Comparison of ENCODE assay signal across 8 cellular contexts in genomic region chr6:138001750-138002349, GRCh38.
DNase-seq lines count a peak whose midpoint lies in the region; ATAC-seq, FAIRE-seq and TF ChIP-seq lines count a peak whose summit lies in the region.

No MANE protein-coding gene starts in this region.

- TF ChIP-seq POLR2A in esophagus squamous epithelium (IDR thresholded peaks at IDR 0.05) = no peak

- peaks cover 5% of the 10 kb centered on the region for H3K27me3 Mint-ChIP-seq in nephron progenitor cell (ENCODE audit: low read depth, poor library complexity)

- H3K9me3 Mint-ChIP-seq in nephron progenitor cell = peaks cover 8% of the 10 kb centered on the region

- H3K27me3 ChIP-seq in OCI-LY3 (ENCODE audit: low read depth, low read length) (no peaks in the 10 kb centered on the region), esophagus squamous epithelium (no peaks in the 10 kb centered on the region)

- 4 to 6% methylated on average over 6 of the region's 6 CpGs for WGBS in esophagus squamous epithelium, 2 donors

- H3K36me3 Mint-ChIP-seq in nephron progenitor cell (ENCODE audit: low read depth) = no peaks in the 10 kb centered on the region

- TF ChIP-seq CTCF in OCI-LY3 (IDR thresholded peaks at IDR 0.05; ENCODE audit: low read depth, low read length) = peak; percentile 86
- peak; percentile 74 to 93 (median 92) for TF ChIP-seq CTCF in esophagus squamous epithelium (IDR thresholded peaks at IDR 0.05)
- peak; percentile 84 for TF ChIP-seq CTCF in nephron progenitor cell (IDR thresholded peaks at IDR 0.05)

- FAIRE-seq in GM19239 (lab: Jason Lieb, UNC) = peak; percentile 78

- H3K4me1 ChIP-seq in OCI-LY3 (ENCODE audit: low read length) = peaks cover 22% of the 10 kb centered on the region
- H3K4me1 ChIP-seq in esophagus squamous epithelium = peaks cover 0 to 44% (median 2%) of the 10 kb centered on the region in 3 donors

- no peaks in the 10 kb centered on the region for H3K36me3 ChIP-seq in OCI-LY3 (replicated peaks; ENCODE audit: low read depth, low read length)
- no peaks in the 10 kb centered on the region for H3K36me3 ChIP-seq in esophagus squamous epithelium

- DNase-seq in AG08395 (ENCODE audit: low spot score) (peak; percentile 42), GM19239 (ENCODE audit: insufficient read length, low spot score) (peak; percentile 25), activated T-cell treated with anti-CD3 and anti-CD28 coated beads for 48 hours (ENCODE audit: low read depth) (peak; percentile 41), esophagus squamous epithelium (lab: John Stamatoyannopoulos, UW) (no peak), nephron progenitor cell (peak; percentile 58), substantia nigra (lab: John Stamatoyannopoulos, UW) (peak in 29 of 49 donors; percentile 1 to 60 (median 13))

- no peaks in the 10 kb centered on the region; the same call in 1 of the 2 replicates for H3K9me3 ChIP-seq in OCI-LY3 (ENCODE audit: insufficient read depth, low read length)
- H3K9me3 ChIP-seq in esophagus squamous epithelium = peaks cover 0 to 13% (median 0%) of the 10 kb centered on the region in 3 donors

- H3K27ac ChIP-seq in OCI-LY3 (ENCODE audit: low read length) = no peak overlapping the region
- H3K27ac ChIP-seq in esophagus squamous epithelium = peak overlapping the region in 2 of 4 donors; percentile 17 to 75
- no peak overlapping the region for H3K27ac ChIP-seq in substantia nigra (ENCODE audit: low read depth, low read length, poor library complexity, severe bottlenecking)

- no peak overlapping the region for H3K4me3 Mint-ChIP-seq in nephron progenitor cell

- intact Hi-C loops in esophagus squamous epithelium (cut with DNase I) = loop anchor here (2.0 kb wide), 1 partner anchor 107 kb away; no protein-coding TSS in a partner anchor

- no peak overlapping the region for H3K27ac Mint-ChIP-seq in nephron progenitor cell

- no peak overlapping the region for H2AFZ ChIP-seq in OCI-LY3 (ENCODE audit: low read depth, low read length)

- no peak overlapping the region for H3K9ac ChIP-seq in OCI-LY3 (ENCODE audit: low read length)

- H3K4me2 ChIP-seq in OCI-LY3 (ENCODE audit: low read length) = peak overlapping the region; percentile 42

- H3K4me1 Mint-ChIP-seq in nephron progenitor cell = peaks cover 5% of the 10 kb centered on the region

- peak overlapping the region; percentile 14 for H3K4me3 ChIP-seq in OCI-LY3 (ENCODE audit: low read length)
- no peak overlapping the region for H3K4me3 ChIP-seq in esophagus squamous epithelium

- H4K20me1 ChIP-seq in OCI-LY3 (ENCODE audit: insufficient read depth, low read length) = no peaks in the 10 kb centered on the region

- H3K79me2 ChIP-seq in OCI-LY3 (ENCODE audit: low read length) = no peaks in the 10 kb centered on the region

- no peak for ATAC-seq in GM21515 (IDR thresholded peaks at IDR 0.05; ENCODE audit: unreplicated experiment)
